Comparison of ENCODE assay signal across 30 cellular contexts in the genomic region with DNA sequence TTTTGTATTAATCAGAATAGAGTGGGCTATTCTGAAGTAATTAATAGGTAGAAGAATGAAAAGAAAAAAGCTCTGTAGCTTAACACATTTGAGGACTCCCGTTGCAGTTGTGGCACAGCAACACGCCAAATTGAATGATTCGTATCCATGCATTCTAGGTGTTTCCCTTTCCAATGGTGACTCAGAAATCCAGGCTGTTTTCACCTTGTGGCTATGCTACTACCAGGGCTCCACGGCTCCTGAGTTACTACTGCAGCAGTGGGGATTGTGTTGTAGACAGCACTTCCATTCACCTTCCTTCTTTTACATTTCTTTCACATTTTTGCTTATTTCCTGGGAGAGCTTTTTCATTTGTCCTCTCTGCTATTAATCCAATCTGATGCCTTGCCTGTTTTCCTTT.
"Had no signal": no experiment of that assay in that cellular context is flagged by ENCODE, and none has a peak within 500 bp of the region (broad histone marks: within the 10 kb centered on the region; RNA-seq: fewer than 3 reads in every experiment).

No MANE protein-coding gene starts in this region.

- H3K27ac Mint-ChIP-seq: activated B cell treated with CpG ODN at 0.5 μM for 24 hours; activated CD4-positive, alpha-beta memory T cell treated with anti-CD3 and anti-CD28 coated beads for 36 hours; activated CD4-positive, alpha-beta T cell treated with anti-CD3 and anti-CD28 coated beads, Interleukin-2, amount 10 ng/mL, durations not matched to agents 24 days and 14 days; activated naive CD4-positive, alpha-beta T cell treated with anti-CD3 and anti-CD28 coated beads, Interleukin-2, amount 50 U/mL, for 72 hours; activated naive CD8-positive, alpha-beta T cell treated with anti-CD3 and anti-CD28 coated beads, Interleukin-2, amount 50 U/mL, for 24 hours; brain; T-helper 17 cell had no signal

- H3K9me3 Mint-ChIP-seq: brain had no signal

- H3K9me3 ChIP-seq: ascending aorta had no signal

- ATAC-seq: activated naive CD4-positive, alpha-beta T cell treated with anti-CD3 and anti-CD28 coated beads, Interleukin-2, amount 50 U/mL, for 72 hours; activated naive CD8-positive, alpha-beta T cell treated with anti-CD3 and anti-CD28 coated beads, Interleukin-2, amount 50 U/mL, for 24 hours; activated T-cell treated with anti-CD3 and anti-CD28 coated beads, Interleukin-2, amount 50 U/mL, for 4 hours; K562; Panc1; T-helper 17 cell had no signal

- H3K27me3 Mint-ChIP-seq: activated B cell treated with CpG ODN at 0.5 μM for 24 hours; activated CD4-positive, alpha-beta memory T cell treated with anti-CD3 and anti-CD28 coated beads for 36 hours; activated CD4-positive, alpha-beta T cell treated with anti-CD3 and anti-CD28 coated beads, Interleukin-2, amount 10 ng/mL, durations not matched to agents 24 days and 14 days; activated naive CD8-positive, alpha-beta T cell treated with anti-CD3 and anti-CD28 coated beads, Interleukin-2, amount 50 U/mL, for 24 hours; brain; central memory CD8-positive, alpha-beta T cell; T-helper 17 cell had no signal

- H3K4me1 Mint-ChIP-seq: activated B cell treated with CpG ODN at 0.5 μM for 24 hours; activated CD4-positive, alpha-beta T cell treated with anti-CD3 and anti-CD28 coated beads, Interleukin-2, amount 10 ng/mL, durations not matched to agents 24 days and 14 days; activated naive CD8-positive, alpha-beta T cell treated with anti-CD3 and anti-CD28 coated beads, Interleukin-2, amount 50 U/mL, for 24 hours; brain; central memory CD8-positive, alpha-beta T cell; T-helper 17 cell had no signal

- H3K36me3 ChIP-seq: ascending aorta had no signal

- H3K4me3 Mint-ChIP-seq: activated B cell treated with CpG ODN at 0.5 μM for 24 hours; activated CD4-positive, alpha-beta memory T cell treated with anti-CD3 and anti-CD28 coated beads for 36 hours; activated CD4-positive, alpha-beta T cell treated with anti-CD3 and anti-CD28 coated beads, Interleukin-2, amount 10 ng/mL, durations not matched to agents 24 days and 14 days; activated naive CD8-positive, alpha-beta T cell treated with anti-CD3 and anti-CD28 coated beads, Interleukin-2, amount 50 U/mL, for 24 hours; activated T-cell treated with anti-CD3 and anti-CD28 coated beads, Interleukin-2, amount 50 U/mL, for 4 hours; brain; central memory CD8-positive, alpha-beta T cell; T-helper 17 cell had no signal

- H3K27ac ChIP-seq: ascending aorta had no signal

- DNase-seq: activated B cell treated with CpG ODN at 0.5 μM for 24 hours; activated CD4-positive, alpha-beta memory T cell treated with anti-CD3 and anti-CD28 coated beads for 36 hours; activated CD4-positive, alpha-beta T cell treated with anti-CD3 and anti-CD28 coated beads for 1 hour; activated CD4-positive, alpha-beta T cell treated with anti-CD3 and anti-CD28 coated beads, Interleukin-2, amount 10 ng/mL, durations not matched to agents 24 days and 14 days; activated CD8-positive, alpha-beta memory T cell treated with anti-CD3 and anti-CD28 coated beads for 24 hours; activated effector memory CD4-positive, alpha-beta T cell treated with anti-CD3 and anti-CD28 coated beads, Interleukin-2, amount 50 U/mL, for 16 hours; activated naive CD4-positive, alpha-beta T cell treated with Interleukin-2 at 50 U/mL for 16 hours; activated naive CD8-positive, alpha-beta T cell treated with anti-CD3 and anti-CD28 coated beads, Interleukin-2, amount 50 U/mL, for 24 hours; activated T-cell treated with anti-CD3 and anti-CD28 coated beads, Interleukin-2, amount 50 U/mL, for 4 hours; amniotic stem cell; Karpas-422; NCI-H1092; NCI-H1417 treated with DMSO at 0.1 percent for 48 hours; NCI-H1694 treated with DMSO at 0.1 percent for 48 hours; NCI-H2081 treated with DMSO at 0.1 percent for 48 hours; NCI-H2171; NCI-H2227 treated with DMSO at 0.1 percent for 48 hours; NCI-H446 treated with DMSO at 0.1 percent for 48 hours; NCI-H524 treated with DMSO at 0.1 percent for 48 hours; NCI-H82; RPMI8226; SIG-M5; T-helper 17 cell; T-helper 9 cell had no signal

- H3K36me3 Mint-ChIP-seq: activated CD4-positive, alpha-beta memory T cell treated with anti-CD3 and anti-CD28 coated beads for 36 hours; activated naive CD4-positive, alpha-beta T cell treated with anti-CD3 and anti-CD28 coated beads, Interleukin-2, amount 50 U/mL, for 72 hours; brain had no signal

- H3K27me3 ChIP-seq: ascending aorta had no signal

- H3K4me1 ChIP-seq: ascending aorta had no signal

- H3K4me3 ChIP-seq: ascending aorta, K562 had no signal
